17 cellular contexts compared by ENCODE assay signal in genomic region chr5:74465724-74466123, GRCh38.
A peak's percentile ranks its signal among the peaks of the same experiment; 100 is the strongest.
DNase-seq lines count a peak whose midpoint lies in the region; ATAC-seq and TF ChIP-seq lines count a peak whose summit lies in the region.
"Had no signal": no experiment of that assay in that cellular context is flagged by ENCODE, and none has a peak within 500 bp of the region (broad histone marks: within the 10 kb centered on the region; RNA-seq: fewer than 3 reads in every experiment).

No MANE protein-coding gene starts in this region.

- H3K4me1 ChIP-seq in esophagus muscularis mucosa (no peaks in the 10 kb centered on the region), upper lobe of left lung (no peaks in the 10 kb centered on the region)

- no peaks in the 10 kb centered on the region for H3K36me3 ChIP-seq in esophagus muscularis mucosa
- H3K36me3 ChIP-seq in upper lobe of left lung = no peaks in the 10 kb centered on the region

- no peak for TF ChIP-seq POLR2A in esophagus muscularis mucosa (IDR thresholded peaks at IDR 0.05; ENCODE audit: low read depth)
- TF ChIP-seq POLR2A in upper lobe of left lung (IDR thresholded peaks at IDR 0.05) = no peak

- H3K27ac ChIP-seq in esophagus muscularis mucosa (replicated peaks in 1 of 4) (no peak overlapping the region), upper lobe of left lung (no peak overlapping the region)

- DNase-seq in RPMI8226 (peak; percentile 41), esophagus muscularis mucosa (ENCODE audit: extremely low spot score) (peak; percentile 55), upper lobe of left lung (no peak)
- DNase-seq in activated naive CD4-positive, alpha-beta T cell (lab: John Stamatoyannopoulos, UW) = no peak
- no peak for DNase-seq in activated CD4-positive, alpha-beta T cell treated with anti-CD3 and anti-CD28 coated beads, Interleukin-2, amount 50 U/mL, for 1 hour
- DNase-seq: CD4-positive, CD25-positive, alpha-beta regulatory T cell; DMS79; H9; NCI-H1694; NCI-H2081; NCI-H2171; NCI-H345; NCI-H524; NCI-H774; Right ventricle myocardium superior had no signal

- H3K27me3 ChIP-seq in esophagus muscularis mucosa (no peaks in the 10 kb centered on the region), upper lobe of left lung (no peaks in the 10 kb centered on the region)

- TF ChIP-seq EP300 in esophagus muscularis mucosa (IDR thresholded peaks at IDR 0.05) = no peak
- TF ChIP-seq EP300 in upper lobe of left lung (IDR thresholded peaks at IDR 0.05) = no peak

- 84% methylated on average over 2 of the region's 2 CpGs for whole genome bisulfite sequencing in esophagus muscularis mucosa
- WGBS in upper lobe of left lung, 2 donors = 88 to 91% methylated on average over 2 of the region's 2 CpGs

- intact Hi-C loops in esophagus muscularis mucosa (cut with DNase I) = no loop called here

- ATAC-seq in HG02798 (IDR thresholded peaks at IDR 0.05; ENCODE audit: poor library complexity, unreplicated experiment) (peak; percentile 64), upper lobe of left lung (ENCODE audit: low FRiP score in 2 of 2) (no peak), GM21737 (IDR thresholded peaks at IDR 0.05; ENCODE audit: unreplicated experiment) (no peak)

- H3K4me3 ChIP-seq in esophagus muscularis mucosa = no peak overlapping the region
- no peak overlapping the region for H3K4me3 ChIP-seq in upper lobe of left lung

- no peak for TF ChIP-seq CTCF in esophagus muscularis mucosa (IDR thresholded peaks at IDR 0.05)
- TF ChIP-seq CTCF in upper lobe of left lung (IDR thresholded peaks at IDR 0.05) = no peak

- H3K9me3 ChIP-seq in esophagus muscularis mucosa (no peaks in the 10 kb centered on the region), upper lobe of left lung (no peaks in the 10 kb centered on the region)

Comparison
In these comparisons a context has a peak if more than half of its experiments do, and no peak if none do; other contexts are left out.
1. DNase-seq: peak in RPMI8226 (single experiment) and esophagus muscularis mucosa (single experiment); none in upper lobe of left lung (0 of 2), activated naive CD4-positive, alpha-beta T cell (0 of 4) and activated CD4-positive, alpha-beta T cell treated with anti-CD3 and anti-CD28 coated beads, Interleukin-2, amount 50 U/mL, for 1 hour (single experiment).